Comparison of ENCODE assay signal across 11 cellular contexts in the genomic region with DNA sequence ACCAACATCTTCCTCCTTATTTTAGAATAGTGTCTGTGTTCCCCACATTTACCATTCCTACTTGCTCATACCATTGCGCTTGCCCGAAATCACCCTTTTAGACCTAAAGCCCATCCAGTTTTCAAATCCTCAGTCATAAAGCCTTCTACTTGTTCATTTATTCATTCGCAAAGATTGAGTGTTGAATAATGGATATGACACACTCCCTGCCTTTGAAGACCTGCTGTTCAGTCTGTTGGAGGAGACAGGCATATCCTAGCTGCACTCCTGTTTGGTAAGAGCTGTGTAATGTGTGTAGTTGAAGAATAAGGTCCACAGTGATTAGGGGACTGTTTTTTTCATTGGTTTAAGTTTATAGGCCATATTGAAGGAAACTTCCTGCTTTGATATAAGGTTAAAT. TPM values are rescaled to one million over a fixed set of nuclear protein-coding genes. Genes with fewer than 3 reads are reported as not detected.
DNase-seq lines count a peak whose midpoint lies in the region; ATAC-seq, FAIRE-seq and TF ChIP-seq lines count a peak whose summit lies in the region.
"Had no signal": no experiment of that assay in that cellular context is flagged by ENCODE, and none has a peak within 500 bp of the region (broad histone marks: within the 10 kb centered on the region; RNA-seq: fewer than 3 reads in every experiment).

No MANE protein-coding gene starts in this region.

- H3K4me3 Mint-ChIP-seq in T-helper 17 cell = peak overlapping the region; percentile 39

- H3K27ac ChIP-seq in A673 (ENCODE audit: low read depth, low read length, poor library complexity, severe bottlenecking) = peak overlapping the region; percentile 55
- H3K27ac ChIP-seq in iPS DF 6.9 (ENCODE audit: low read length) = no peak overlapping the region
- no peak overlapping the region for H3K27ac ChIP-seq in pancreas

- intact Hi-C loops in A673 (cut with micrococcal nuclease; ENCODE audit: unreplicated experiment) (loop anchor here (2.0 kb wide), 1 partner anchor 16 kb away; no protein-coding TSS in a partner anchor), pancreas (cut with DNase I) (no loop called here)

- WGBS in iPS DF 6.9 (ENCODE audit: insufficient coverage, insufficient read length) = no CpG with 5 or more reads among the region's 3 CpGs
- WGBS in pancreas, 2 donors = 94% methylated on average over 3 of the region's 3 CpGs

- POLR2A ChIA-PET in A673 (lab: Charles Lee; ENCODE audit: low non-redundant PET) = no interaction called here

- no peak for FAIRE-seq in pancreas (lab: Jason Lieb, UNC)

- H3K9me3 ChIP-seq in A673 (ENCODE audit: low read depth, low read length, poor library complexity, severe bottlenecking) = no peaks in the 10 kb centered on the region
- no peaks in the 10 kb centered on the region for H3K9me3 ChIP-seq in T-helper 17 cell (ENCODE audit: control insufficient read depth, low read length, poor library complexity, severe bottlenecking)
- H3K9me3 ChIP-seq in iPS DF 6.9 (ENCODE audit: control insufficient read depth, insufficient read depth, low read length) = no peaks in the 10 kb centered on the region
- H3K9me3 ChIP-seq in pancreas = no peaks in the 10 kb centered on the region
- H3K9me3 ChIP-seq: esophagus muscularis mucosa had no signal

- no peak for ATAC-seq in T-helper 17 cell
- ATAC-seq in HG03039 (IDR thresholded peaks at IDR 0.05; ENCODE audit: unreplicated experiment) = no peak
- ATAC-seq in pancreas = no peak
- no peak for ATAC-seq in HG03520 (IDR thresholded peaks at IDR 0.05; ENCODE audit: unreplicated experiment)

- H3K4me3 ChIP-seq in A673 (ENCODE audit: low read depth, low read length, poor library complexity, severe bottlenecking) = peak overlapping the region; percentile 62
- peak overlapping the region; percentile 44 for H3K4me3 ChIP-seq in GM12875 (ENCODE audit: low read depth, low read length)
- H3K4me3 ChIP-seq in iPS DF 6.9 (ENCODE audit: low read length) = peak overlapping the region; percentile 11; the same call in 1 of the 2 replicates
- peak overlapping the region in 1 of 4 donors; percentile 89 for H3K4me3 ChIP-seq in pancreas

- peaks cover 5% of the 10 kb centered on the region for H3K36me3 ChIP-seq in A673 (ENCODE audit: insufficient read depth, low read length, poor library complexity, severe bottlenecking)
- no peaks in the 10 kb centered on the region for H3K36me3 ChIP-seq in iPS DF 6.9 (ENCODE audit: control insufficient read depth, insufficient read depth, low read length)
- no peaks in the 10 kb centered on the region for H3K36me3 ChIP-seq in pancreas

- H3K36me3 Mint-ChIP-seq in T-helper 17 cell (ENCODE audit: low read depth) = peaks cover 6% of the 10 kb centered on the region

- H3K27ac Mint-ChIP-seq in T-helper 17 cell = peak overlapping the region; percentile 89

- CTCF ChIA-PET in A673 (lab: Charles Lee) = no interaction called here

- DNase-seq in A673 (ENCODE audit: low spot score) (peak; percentile 11), T-helper 17 cell (no peak), iPS DF 6.9 (ENCODE audit: low read depth, low spot score) (no peak), pancreas (no peak), C1 segment of cervical spinal cord (lab: John Stamatoyannopoulos, UW) (no peak)
- DNase-seq: NCI-H1436, SHP77 treated with DMSO at 0.1 percent for 48 hours had no signal

- H3K4me1 Mint-ChIP-seq in T-helper 17 cell = peaks cover 29% of the 10 kb centered on the region

- H3K27me3 ChIP-seq in A673 (replicated peaks; ENCODE audit: insufficient read depth, low read depth, low read length, poor library complexity) (no peaks in the 10 kb centered on the region), iPS DF 6.9 (ENCODE audit: control insufficient read depth, insufficient read depth, low read length) (no peaks in the 10 kb centered on the region), pancreas (no peaks in the 10 kb centered on the region)
- H3K27me3 ChIP-seq: esophagus muscularis mucosa had no signal

- H3K27me3 Mint-ChIP-seq in T-helper 17 cell = no peaks in the 10 kb centered on the region

- no TSS peak for BruUV-seq in A673 (replicated peaks; lab: Mats Ljungman, UMichigan)

- H3K4me1 ChIP-seq in A673 (ENCODE audit: insufficient read depth, low read length, poor library complexity, severe bottlenecking) (peaks cover 11% of the 10 kb centered on the region), iPS DF 6.9 (ENCODE audit: control insufficient read depth, insufficient read depth, low read length) (no peaks in the 10 kb centered on the region; the same call in 1 of the 2 replicates), pancreas (peaks cover 5 to 18% (median 5%) of the 10 kb centered on the region in 3 donors)

- TF ChIP-seq CTCF in A673 (conservative IDR thresholded peaks at IDR 0.05; ENCODE audit: low read depth, low read length) (no peak), GM12875 (IDR thresholded peaks at IDR 0.05; ENCODE audit: borderline replicate concordance, insufficient read depth, low read depth, low read length) (no peak), pancreas (IDR thresholded peaks at IDR 0.05) (no peak)

RNA-seq across cellular contexts. Expression of gene CNOT10, which starts 1.7 kb away (rescaled TPM):
- 47.8 and 56.4 TPM in 2 replicates for total RNA-seq in A673 (2021)
- total RNA-seq in T-helper 17 cell = 10 to 100 TPM; 41.2 to 41.7 TPM
- total RNA-seq in pancreas = 10 to 100 TPM; 12.6 to 23.0 (median 14.4) TPM
- polyA plus RNA-seq in pancreas = 10 to 100 TPM; 11.1 to 19.7 TPM
